8 cellular contexts compared by ENCODE assay signal in genomic region chr3:183766745-183767606, GRCh38. TPM values are rescaled to one million over a fixed set of nuclear protein-coding genes. Genes with fewer than 3 reads are reported as not detected.
DNase-seq lines count a peak whose midpoint lies in the region; ATAC-seq and TF ChIP-seq lines count a peak whose summit lies in the region.

No MANE protein-coding gene starts in this region.

- no peaks in the 10 kb centered on the region for H3K27me3 Mint-ChIP-seq in activated T-cell treated with anti-CD3 and anti-CD28 coated beads, Interleukin-2, amount 50 U/mL, for 4 hours (ENCODE audit: low read depth)
- H3K27me3 Mint-ChIP-seq in neural crest cell (ENCODE audit: low read depth) = no peaks in the 10 kb centered on the region

- H3K9me3 ChIP-seq in Panc1 (ENCODE audit: control insufficient read depth, insufficient read depth, low read depth, low read length) (no peaks in the 10 kb centered on the region), stomach (no peaks in the 10 kb centered on the region)

- H3K4me3 ChIP-seq in BJ (ENCODE audit: low read depth, low read length) (no peak overlapping the region), Panc1 (ENCODE audit: low read depth in 2 of 2, low read length in 2 of 2) (no peak overlapping the region), stomach (no peak overlapping the region)
- no peak overlapping the region for H3K4me3 ChIP-seq in Jurkat, Clone E6-1 (ENCODE audit: low read length)

- H3K4me1 ChIP-seq in Panc1 (ENCODE audit: control insufficient read depth, insufficient read depth, low read length) (peaks cover 12% of the 10 kb centered on the region), stomach (peaks cover 0 to 25% (median 11%) of the 10 kb centered on the region in 4 donors)

- no peak for DNase-seq in BJ (ENCODE audit: low read depth)
- DNase-seq in Jurkat, Clone E6-1 (ENCODE audit: low read depth, low spot score) = peak; percentile 54
- peak; percentile 61 for DNase-seq in Panc1 (ENCODE audit: low read depth, low spot score)
- peak; percentile 63 for DNase-seq in activated T-cell treated with anti-CD3 and anti-CD28 coated beads, Interleukin-2, amount 50 U/mL, for 4 hours
- peak; percentile 71 for DNase-seq in fibroblast of peridontal ligament (ENCODE audit: extremely low read depth)
- peak; percentile 73 for DNase-seq in neural crest cell (ENCODE audit: low read depth, low spot score)
- DNase-seq in stomach = peak; percentile 83

- H3K27ac Mint-ChIP-seq in neural crest cell (ENCODE audit: unreplicated experiment) = no peak overlapping the region

- WGBS in stomach, 5 donors = 61 to 64% (median 63%) methylated on average over 9 of the region's 9 CpGs

- no peaks in the 10 kb centered on the region for H3K9me3 Mint-ChIP-seq in activated T-cell treated with anti-CD3 and anti-CD28 coated beads, Interleukin-2, amount 50 U/mL, for 4 hours
- H3K9me3 Mint-ChIP-seq in neural crest cell = no peaks in the 10 kb centered on the region

- H3K4me1 Mint-ChIP-seq in activated T-cell treated with anti-CD3 and anti-CD28 coated beads, Interleukin-2, amount 50 U/mL, for 4 hours (ENCODE audit: low read depth) = peaks cover 7% of the 10 kb centered on the region
- no peaks in the 10 kb centered on the region for H3K4me1 Mint-ChIP-seq in neural crest cell

- peak; percentile 87 for ATAC-seq in GM19395 (IDR thresholded peaks at IDR 0.05; ENCODE audit: unreplicated experiment)
- peak; percentile 96 for ATAC-seq in Panc1
- ATAC-seq in activated T-cell treated with anti-CD3 and anti-CD28 coated beads, Interleukin-2, amount 50 U/mL, for 4 hours = peak; percentile 94 to 98

- POLR2A ChIA-PET in BJ (lab: Charles Lee) (no interaction called here), Panc1 (lab: Charles Lee) (no interaction called here)

- H3K36me3 ChIP-seq in BJ (ENCODE audit: control insufficient read depth, insufficient read depth, low read length) (no peaks in the 10 kb centered on the region; the same call in none of the 2 replicates), Panc1 (ENCODE audit: control insufficient read depth, insufficient read depth, low read length) (peaks cover 2% of the 10 kb centered on the region; the same call in 1 of the 2 replicates), stomach (peaks cover 6 to 50% (median 44%) of the 10 kb centered on the region in 4 donors)

- intact Hi-C loops in Panc1 (cut with micrococcal nuclease; ENCODE audit: unreplicated experiment) (loop anchor here (1.0 to 5.0 kb wide), 3 partner anchors 130 to 298 kb away; partner anchors contain the start of gene KLHL24), stomach (cut with DNase I; ENCODE audit: low total_unique reads) (loop anchor here (5.0 kb wide), 1 partner anchor 300 kb away; no protein-coding TSS in a partner anchor)

- peaks cover 16% of the 10 kb centered on the region for H3K36me3 Mint-ChIP-seq in activated T-cell treated with anti-CD3 and anti-CD28 coated beads, Interleukin-2, amount 50 U/mL, for 4 hours (ENCODE audit: insufficient read depth)
- no peaks in the 10 kb centered on the region for H3K36me3 Mint-ChIP-seq in neural crest cell (ENCODE audit: low read depth)

- in situ Hi-C loops in Panc1 (cut with HindIII; ENCODE audit: low pct_unique_long_range_greater_than_20kb, low sequenced_read_pairs) = no loop called here

- no peak for TF ChIP-seq EP300 in stomach (IDR thresholded peaks at IDR 0.05)

- TF ChIP-seq CTCF in BJ (IDR thresholded peaks at IDR 0.05; ENCODE audit: insufficient read depth, low read depth, low read length) (peak; percentile 79), Panc1 (IDR thresholded peaks at IDR 0.05) (peak; percentile 94), neural crest cell (conservative IDR thresholded peaks at IDR 0.05) (peak; percentile 82), stomach (IDR thresholded peaks at IDR 0.05) (peak in 5 of 7 experiments; percentile 55 to 80 (median 75))

- BruUV-seq in Panc1 (replicated peaks; lab: Mats Ljungman, UMichigan) = no TSS peak

- H3K27me3 ChIP-seq in BJ (ENCODE audit: control insufficient read depth, insufficient read depth, low read length) (no peaks in the 10 kb centered on the region), Panc1 (ENCODE audit: control insufficient read depth, insufficient read depth, low read length) (no peaks in the 10 kb centered on the region), stomach (no peaks in the 10 kb centered on the region)

- no peak overlapping the region for H3K27ac ChIP-seq in Panc1 (ENCODE audit: low read length)
- no peak overlapping the region for H3K27ac ChIP-seq in stomach

- CTCF ChIA-PET in BJ (lab: Yijun Ruan, JAX) (interaction anchor here (0.6 to 2.3 kb wide), 29 partner anchors 9 to 831 kb away, joined by 3 to 16 read pairs (median 4); partner anchors contain the start of genes KLHL24, PARL and YEATS2), Panc1 (lab: Charles Lee) (interaction anchor here (0.7 to 1.6 kb wide), 8 partner anchors 14 to 588 kb away, joined by 3 to 10 read pairs (median 4); no protein-coding TSS in a partner anchor)

- no peak overlapping the region for H3K4me3 Mint-ChIP-seq in activated T-cell treated with anti-CD3 and anti-CD28 coated beads, Interleukin-2, amount 50 U/mL, for 4 hours
- no peak overlapping the region for H3K4me3 Mint-ChIP-seq in neural crest cell

- no peak for TF ChIP-seq POLR2A in stomach (IDR thresholded peaks at IDR 0.05)

RNA-seq across cellular contexts. Expression of gene MAP6D1, which starts 58.4 kb away (rescaled TPM):
- polyA plus RNA-seq in BJ (2011; rRNA removed) (3.9 and 5.0 TPM in 2 replicates), stomach (1 to 10 TPM in 1 of 3 donors, under 1 TPM in 1, not detected in 1; 0.25 to 1.0 TPM)
- polyA minus RNA-seq in BJ (2011; rRNA and poly(A)+ RNA removed) = 0.31 and 0.47 TPM in 2 replicates
- polyA plus RNA-seq in Jurkat, Clone E6-1 (2012; ENCODE audit: insufficient read depth, insufficient read length) = 8.1 TPM
- total RNA-seq in Panc1 (2021; ENCODE audit: unreplicated experiment) (7.9 TPM), neural crest cell (4.7 and 4.9 TPM in 2 replicates), stomach (under 1 TPM in 1 of 5 donors, not detected in 4; 0.58 TPM)
- polyA plus RNA-seq in Panc1 (2012; ENCODE audit: insufficient read length) = 6.1 TPM
- 1 to 10 TPM; 1.4 to 3.9 (median 3.2) TPM for total RNA-seq in activated T-cell treated with anti-CD3 and anti-CD28 coated beads, Interleukin-2, amount 50 U/mL, for 4 hours
